Comparison of ENCODE assay signal across 17 cellular contexts in genomic region chr1:57874426-57874825, GRCh38.
DNase-seq lines count a peak whose midpoint lies in the region; ATAC-seq and TF ChIP-seq lines count a peak whose summit lies in the region.
"Had no signal": no experiment of that assay in that cellular context is flagged by ENCODE, and none has a peak within 500 bp of the region (broad histone marks: within the 10 kb centered on the region; RNA-seq: fewer than 3 reads in every experiment).

No MANE protein-coding gene starts in this region.

- TF ChIP-seq POLR2A in prostate gland (IDR thresholded peaks at IDR 0.05) = no peak

- ATAC-seq in HG02571 (IDR thresholded peaks at IDR 0.05; ENCODE audit: unreplicated experiment) (no peak), HG03135 (IDR thresholded peaks at IDR 0.05; ENCODE audit: unreplicated experiment) (no peak)
- ATAC-seq: GM23338, right cardiac atrium, Right ventricle myocardium inferior had no signal

- WGBS in prostate gland = 19% methylated on average over 2 of the region's 2 CpGs

- H3K9me3 ChIP-seq in prostate gland = no peaks in the 10 kb centered on the region
- H3K9me3 ChIP-seq: adrenal gland, esophagus squamous epithelium, suprapubic skin had no signal

- H3K4me3 ChIP-seq in prostate gland = no peak overlapping the region
- H3K4me3 ChIP-seq: adrenal gland, esophagus squamous epithelium, GM23338, suprapubic skin had no signal

- no peaks in the 10 kb centered on the region for H3K36me3 ChIP-seq in prostate gland
- H3K36me3 ChIP-seq: adrenal gland, esophagus squamous epithelium, suprapubic skin had no signal

- H3K27ac ChIP-seq in prostate gland = no peak overlapping the region
- H3K27ac ChIP-seq: adrenal gland, esophagus squamous epithelium, suprapubic skin had no signal

- H3K27me3 ChIP-seq in prostate gland (replicated peaks; ENCODE audit: insufficient read depth) = no peaks in the 10 kb centered on the region
- H3K27me3 ChIP-seq: adrenal gland, esophagus squamous epithelium, suprapubic skin had no signal

- no peak for TF ChIP-seq CTCF in prostate gland (IDR thresholded peaks at IDR 0.05)

- H3K4me1 ChIP-seq in prostate gland (replicated peaks) = no peaks in the 10 kb centered on the region
- H3K4me1 ChIP-seq: adrenal gland, esophagus squamous epithelium, suprapubic skin had no signal

- peak; percentile 99 for DNase-seq in DMS53 (lab: John Stamatoyannopoulos, UW)
- peak; percentile 43 for DNase-seq in NCI-H2029 treated with DMSO at 0.1 percent for 48 hours (lab: John Stamatoyannopoulos, UW)
- DNase-seq in astrocyte of the hippocampus (ENCODE audit: low read depth, low spot score) = peak; percentile 27
- peak; percentile 6 for DNase-seq in left kidney (ENCODE audit: low read depth, low spot score)
- no peak for DNase-seq in prostate gland (ENCODE audit: low spot score)
- DNase-seq: activated CD4-positive, alpha-beta T cell treated with anti-CD3 and anti-CD28 coated beads, Interleukin-2, amount 10 ng/mL, durations not matched to agents 24 days and 14 days; activated gamma-delta T cell; adrenal gland; caudate nucleus; esophagus squamous epithelium; NCI-H1048; right cardiac atrium had no signal

- intact Hi-C loops in prostate gland (cut with DNase I) = no loop called here
